In genomic region chr7:98286093-98286525, GRCh38 we compare ENCODE assay signal across 9 cellular contexts. TPM values are rescaled to one million over a fixed set of nuclear protein-coding genes. Genes with fewer than 3 reads are reported as not detected.
A peak's percentile ranks its signal among the peaks of the same experiment; 100 is the strongest.
DNase-seq lines count a peak whose midpoint lies in the region; ATAC-seq and TF ChIP-seq lines count a peak whose summit lies in the region.
"Had no signal": no experiment of that assay in that cellular context is flagged by ENCODE, and none has a peak within 500 bp of the region (broad histone marks: within the 10 kb centered on the region; RNA-seq: fewer than 3 reads in every experiment).

No MANE protein-coding gene starts in this region.

- peak overlapping the region; percentile 94 for H2BK5ac ChIP-seq in IMR-90 (ENCODE audit: low read depth, low read length, poor library complexity, severe bottlenecking)

- POLR2A ChIA-PET in IMR-90 (lab: Charles Lee; ENCODE audit: unreplicated experiment): no interaction called here

- DNase-seq in IMR-90 (peak; percentile 55), kidney tubule cell (ENCODE audit: low spot score) (peak; percentile 89), suprapubic skin (ENCODE audit: low spot score in 2 of 2) (peak; percentile 89 to 93), superior temporal gyrus (ENCODE audit: extremely low spot score) (no peak), NCI-H2227 treated with DMSO at 0.1 percent for 48 hours (lab: John Stamatoyannopoulos, UW) (no peak)
- no peak for DNase-seq in activated CD8-positive, alpha-beta memory T cell treated with anti-CD3 and anti-CD28 coated beads for 24 hours

- peak overlapping the region in 1 of 5 experiments; percentile 37 for H3K4me3 Mint-ChIP-seq in brain

- peak overlapping the region; percentile 91; the same call in 2 of the 3 replicates for H2BK15ac ChIP-seq in IMR-90 (ENCODE audit: low read depth, low read length)

- H3K27me3 ChIP-seq in IMR-90 (ENCODE audit: control insufficient read depth, insufficient read depth, low read length) (no peaks in the 10 kb centered on the region), suprapubic skin (no peaks in the 10 kb centered on the region)

- peak overlapping the region; percentile 91 for H3K27ac ChIP-seq in IMR-90 (ENCODE audit: insufficient read depth, low read length)
- peak overlapping the region; percentile 99 for H3K27ac ChIP-seq in suprapubic skin

- H2BK120ac ChIP-seq in IMR-90 (ENCODE audit: low read depth, low read length): peak overlapping the region; percentile 92

- peaks cover 78% of the 10 kb centered on the region for H4K20me1 ChIP-seq in IMR-90 (ENCODE audit: insufficient read depth, low read length)

- peak overlapping the region; percentile 79 for H2BK20ac ChIP-seq in IMR-90 (ENCODE audit: low read depth, low read length)

- H3K56ac ChIP-seq in IMR-90 (ENCODE audit: extremely low read depth, insufficient read depth, low read length): peak overlapping the region; percentile 65

- peaks cover 4% of the 10 kb centered on the region for H3K27me3 Mint-ChIP-seq in brain

- peak overlapping the region; percentile 97 for H3K4me2 ChIP-seq in IMR-90 (ENCODE audit: low read depth, low read length)

- no peak for TF ChIP-seq EP300 in suprapubic skin (IDR thresholded peaks at IDR 0.05)

- 87% methylated on average over 3 of the region's 14 CpGs; no CpG with 5 or more reads in 1 of the 2 experiments for WGBS in IMR-90 (ENCODE audit: extremely low coverage in 2 of 2, insufficient read length in 1 of 2), 2 experiments
- 20% methylated on average over 1 of the region's 14 CpGs for WGBS in suprapubic skin

- peak overlapping the region; percentile 46 for H2AK5ac ChIP-seq in IMR-90 (ENCODE audit: low read depth, low read length)

- in situ Hi-C loops in IMR-90 (cut with MboI; ENCODE audit: low sequenced_read_pairs): no loop called here

- H3K9me3 ChIP-seq in IMR-90 (ENCODE audit: control insufficient read depth, insufficient read depth, low read length): no peaks in the 10 kb centered on the region
- H3K9me3 ChIP-seq in suprapubic skin: no peaks in the 10 kb centered on the region

- ATAC-seq in IMR-90 (ENCODE audit: low read depth) (peak; percentile 3), HG02973 (IDR thresholded peaks at IDR 0.05; ENCODE audit: unreplicated experiment) (no peak)

- H4K91ac ChIP-seq in IMR-90 (ENCODE audit: insufficient read depth, low read depth, low read length): peak overlapping the region; percentile 97

- H3K14ac ChIP-seq in IMR-90 (replicated peaks; ENCODE audit: low read depth, low read length): peak overlapping the region; percentile 89

- H3K36me3 ChIP-seq in IMR-90 (ENCODE audit: control insufficient read depth, insufficient read depth, low read length) (peaks cover 40% of the 10 kb centered on the region), suprapubic skin (peaks cover 8% of the 10 kb centered on the region)

- peak overlapping the region; percentile 94 to 95 for H4K8ac ChIP-seq in IMR-90 (ENCODE audit: low read depth in 2 of 2, low read length in 2 of 2)

- peaks cover 42% of the 10 kb centered on the region for H3K4me1 Mint-ChIP-seq in brain

- H3K27ac Mint-ChIP-seq in brain: peak overlapping the region in 3 of 5 experiments; percentile 16 to 73 (median 67)

- peak overlapping the region; percentile 70; the same call in 1 of the 2 replicates for H3K23ac ChIP-seq in IMR-90 (ENCODE audit: low read depth, low read length)

- dilution Hi-C loops in IMR-90 (cut with HindIII; ENCODE audit: low sequenced_read_pairs, unreplicated experiment): no loop called here

- no peak overlapping the region for H3K4me3 ChIP-seq in IMR-90 (ENCODE audit: insufficient read depth, low read depth, low read length)
- H3K4me3 ChIP-seq in suprapubic skin: peak overlapping the region; percentile 97

- H3K4me1 ChIP-seq in IMR-90 (ENCODE audit: control insufficient read depth, insufficient read depth, low read length) (peaks cover 37% of the 10 kb centered on the region), suprapubic skin (peaks cover 78% of the 10 kb centered on the region)

- H3K9me3 Mint-ChIP-seq in brain: no peaks in the 10 kb centered on the region
- H3K9me3 Mint-ChIP-seq: nephron had no signal

- H3K18ac ChIP-seq in IMR-90 (ENCODE audit: low read depth, low read length): 0 out of 2 replicates have a peak overlapping the region, but pooled peaks have one; percentile 9

- peak overlapping the region; percentile 99 for H2AK9ac ChIP-seq in IMR-90 (replicated peaks; ENCODE audit: low read depth, low read length, poor library complexity)

- CTCF ChIA-PET in IMR-90 (lab: Yijun Ruan, JAX): no interaction called here

- peaks cover 16% of the 10 kb centered on the region for H3K36me3 Mint-ChIP-seq in brain

- peak overlapping the region; percentile 15; the same call in 1 of the 2 replicates for H4K5ac ChIP-seq in IMR-90 (ENCODE audit: low read depth, low read length)

- H3K4ac ChIP-seq in IMR-90 (ENCODE audit: low read depth, low read length): peak overlapping the region; percentile 96

- peak overlapping the region; percentile 76 for H2AFZ ChIP-seq in IMR-90 (replicated peaks; ENCODE audit: low read length, poor library complexity)

- TF ChIP-seq CTCF in IMR-90 (conservative IDR thresholded peaks at IDR 0.05; ENCODE audit: low read depth, low read length) (no peak), brain (conservative IDR thresholded peaks at IDR 0.05) (no peak), suprapubic skin (IDR thresholded peaks at IDR 0.05) (no peak)

- intact Hi-C loops in IMR-90 (cut with micrococcal nuclease): no loop called here

- TF ChIP-seq POLR2A in IMR-90 (IDR thresholded peaks at IDR 0.05; ENCODE audit: low read depth, low read length): no peak; the same call in 1 of the 2 replicates
- peak in 1 of 2 donors; percentile 47 for TF ChIP-seq POLR2A in suprapubic skin (IDR thresholded peaks at IDR 0.05)

- TF ChIP-seq RAD21 in IMR-90 (IDR thresholded peaks at IDR 0.05; ENCODE audit: low read length): no peak

- peak overlapping the region; percentile 54 for H3K9ac ChIP-seq in IMR-90 (ENCODE audit: low read depth, low read length)

- H3K79me1 ChIP-seq in IMR-90 (ENCODE audit: low read depth in 1 of 2, low read length in 2 of 2): peaks cover 15 to 73% of the 10 kb centered on the region in 2 experiments; a peak in 3 of 4 replicates

- no TSS peak for BruUV-seq in IMR-90 (replicated peaks; lab: Mats Ljungman, UMichigan)

- peaks cover 21% of the 10 kb centered on the region for H3K9me1 ChIP-seq in IMR-90 (ENCODE audit: insufficient read depth, low read length)

TF ChIP-seq in IMR-90, 13 proteins besides CTCF, POLR2A, EP300 and RAD21:
- peak; percentile 20; the same call in 1 of the 2 replicates for TF ChIP-seq USF2 (IDR thresholded peaks at IDR 0.05; ENCODE audit: low read depth, low read length)
- 0 out of 2 replicates have a peak, but pooled peaks have one; percentile 21 for TF ChIP-seq MAZ (IDR thresholded peaks at IDR 0.05; ENCODE audit: borderline replicate concordance, low read depth, low read length)
- TF ChIP-seq RFX5 (IDR thresholded peaks at IDR 0.05; ENCODE audit: low read depth, low read length): no peak
- TF ChIP-seq ELK1 (IDR thresholded peaks at IDR 0.05; ENCODE audit: borderline replicate concordance, low read depth, low read length): no peak
- no peak for TF ChIP-seq RCOR1 (IDR thresholded peaks at IDR 0.05; ENCODE audit: insufficient replicate concordance, low read length)
- TF ChIP-seq CEBPB (IDR thresholded peaks at IDR 0.05; ENCODE audit: low read depth, low read length): peak; percentile 98
- no peak for TF ChIP-seq SMC3 (IDR thresholded peaks at IDR 0.05; ENCODE audit: low read depth, low read length)
- TF ChIP-seq FOS (IDR thresholded peaks at IDR 0.05; ENCODE audit: low read depth, low read length): no peak
- no peak for TF ChIP-seq CHD1 (IDR thresholded peaks at IDR 0.05; ENCODE audit: low read depth, low read length)
- 0 out of 2 replicates have a peak, but pooled peaks have one; percentile 24 for TF ChIP-seq BHLHE40 (IDR thresholded peaks at IDR 0.05; ENCODE audit: low read depth, low read length)
- TF ChIP-seq MXI1 (IDR thresholded peaks at IDR 0.05; ENCODE audit: borderline replicate concordance, low read depth, low read length): no peak
- no peak for TF ChIP-seq MAFK (IDR thresholded peaks at IDR 0.05; ENCODE audit: low read depth, low read length)
- TF ChIP-seq NFE2L2 (IDR thresholded peaks at IDR 0.05; ENCODE audit: low read depth, low read length): no peak

RNA-seq across cellular contexts. Expression of gene BRI3, which starts 4.6 kb away (rescaled TPM):
- total RNA-seq in IMR-90 (2012; rRNA removed) (24.7 and 30.6 TPM in 2 replicates), suprapubic skin (10 to 100 TPM; 36.4 to 52.9 (median 45.2) TPM)
- polyA plus RNA-seq in IMR-90 (2012; rRNA removed) (68.3 and 91.3 TPM in 2 replicates), brain (ENCODE audit: insufficient read depth, low read depth, low replicate concordance) (145 TPM)
- 81.9 and 90.8 TPM in 2 replicates for polyA plus RNA-seq in IMR-90 (2012; cell fraction: cytosol; rRNA removed)
- 23.2 and 48.0 TPM in 2 replicates for polyA plus RNA-seq in IMR-90 (2012; cell fraction: nucleus; rRNA removed; ENCODE audit: low replicate concordance)

RNA-seq across cellular contexts. Expression of gene TECPR1, which starts 34.1 kb away (rescaled TPM):
- total RNA-seq in IMR-90 (2012; rRNA removed) (6.9 and 14.7 TPM in 2 replicates), suprapubic skin (10 to 100 TPM; 15.3 to 20.9 (median 16.5) TPM)
- polyA plus RNA-seq in IMR-90 (2012; rRNA removed) (10.6 and 11.5 TPM in 2 replicates), brain (ENCODE audit: insufficient read depth, low read depth, low replicate concordance) (32.5 TPM)
- polyA plus RNA-seq in IMR-90 (2012; cell fraction: cytosol; rRNA removed): 6.5 and 9.9 TPM in 2 replicates
- polyA plus RNA-seq in IMR-90 (2012; cell fraction: nucleus; rRNA removed; ENCODE audit: low replicate concordance): 18.6 and 48.0 TPM in 2 replicates

Comparison
In these comparisons a context has a peak if more than half of its experiments do, and no peak if none do; other contexts are left out.
1. DNase-seq: peak in IMR-90 (single experiment), kidney tubule cell (single experiment) and suprapubic skin (2 of 2); none in superior temporal gyrus (single experiment), NCI-H2227 treated with DMSO at 0.1 percent for 48 hours (single experiment) and activated CD8-positive, alpha-beta memory T cell treated with anti-CD3 and anti-CD28 coated beads for 24 hours (single experiment).